In the genomic region with DNA sequence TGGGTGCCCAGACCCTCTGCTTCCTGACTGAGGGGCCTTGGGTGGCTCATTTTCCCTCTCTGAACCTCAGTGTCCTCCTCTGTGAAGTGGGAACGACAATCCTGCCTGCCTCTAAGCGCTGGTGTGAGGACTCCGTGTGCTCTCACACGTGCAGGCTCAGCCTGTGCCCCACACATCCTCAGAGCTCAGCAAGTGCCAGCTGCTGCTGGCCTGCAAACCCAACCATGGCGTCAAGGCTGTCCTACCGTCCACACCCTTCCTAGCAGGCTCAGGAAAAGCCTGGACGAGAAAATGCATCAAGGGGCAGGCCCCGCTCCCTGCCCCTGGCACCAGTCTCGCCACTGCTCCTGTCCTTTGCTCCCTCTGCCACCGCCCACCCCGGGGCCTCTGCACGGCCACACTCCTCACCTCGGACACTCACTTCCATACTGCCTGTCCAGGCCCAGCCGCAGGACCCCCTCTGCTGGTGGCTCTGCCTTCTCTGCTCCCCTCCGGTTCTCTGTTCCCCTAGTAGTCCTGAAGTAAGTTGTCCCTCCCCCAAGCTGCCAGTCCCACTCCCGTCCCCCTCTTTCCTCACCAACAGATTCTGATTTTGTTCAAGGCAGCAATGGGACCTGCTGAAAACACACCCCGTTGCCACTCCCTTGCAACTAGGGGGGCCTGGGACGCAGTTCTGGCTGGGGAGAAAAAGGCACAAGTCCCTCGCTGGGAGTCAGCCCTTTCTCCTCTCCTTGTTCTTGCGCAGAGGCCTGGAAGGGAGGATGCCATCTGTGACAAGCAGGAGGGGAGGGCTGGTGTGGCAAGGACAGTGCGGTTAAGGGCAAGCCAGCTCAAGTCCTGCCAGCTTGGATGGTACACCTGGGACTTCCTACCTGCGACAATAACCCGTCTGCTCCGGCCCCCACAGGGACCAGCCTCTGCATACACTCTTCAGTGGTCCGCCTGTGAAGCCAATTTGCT, we compare ENCODE assay signal across 13 cellular contexts.
DNase-seq lines count a peak whose midpoint lies in the region; ATAC-seq, FAIRE-seq and TF ChIP-seq lines count a peak whose summit lies in the region.
"Had no signal": no experiment of that assay in that cellular context is flagged by ENCODE, and none has a peak within 500 bp of the region (broad histone marks: within the 10 kb centered on the region; RNA-seq: fewer than 3 reads in every experiment).

No MANE protein-coding gene starts in this region.

- FAIRE-seq in GM12878 (lab: Jason Lieb, UNC), result no peak
- peak; percentile 21 for FAIRE-seq in HepG2 (lab: Jason Lieb, UNC)

- TF ChIP-seq EP300 in GM12878 (IDR thresholded peaks at IDR 0.05; ENCODE audit: borderline replicate concordance in 1 of 2, control insufficient read depth in 1 of 2, low read depth in 2 of 2, low read length in 2 of 2) (no peak), HepG2 (IDR thresholded peaks at IDR 0.05; ENCODE audit: low read depth in 2 of 2, low read length in 2 of 2) (no peak), HepG2 (CRISPR knock-in tag; IDR thresholded peaks at IDR 0.05; ENCODE audit: borderline replicate concordance) (no peak), suprapubic skin (IDR thresholded peaks at IDR 0.05) (no peak), transverse colon (IDR thresholded peaks at IDR 0.05; ENCODE audit: low read depth) (no peak)

- no TSS peak for BruUV-seq in GM12878 (replicated peaks; lab: Mats Ljungman, UMichigan)
- BruUV-seq in HepG2 (replicated peaks; lab: Mats Ljungman, UMichigan), result no TSS peak

- H3K9me3 ChIP-seq in GM12878 (replicated peaks; ENCODE audit: control insufficient read depth, insufficient read depth, low read length), result no peaks in the 10 kb centered on the region
- H3K9me3 ChIP-seq in HepG2 (ENCODE audit: low read length), result no peaks in the 10 kb centered on the region
- no peaks in the 10 kb centered on the region for H3K9me3 ChIP-seq in suprapubic skin
- no peaks in the 10 kb centered on the region for H3K9me3 ChIP-seq in transverse colon
- H3K9me3 ChIP-seq: colonic mucosa, tibial nerve had no signal

- TF ChIP-seq RAD21 in GM12878 (IDR thresholded peaks at IDR 0.05; ENCODE audit: insufficient read depth, low read depth, low read length) (no peak), HepG2 (CRISPR knock-in tag; IDR thresholded peaks at IDR 0.05) (peak; percentile 17; the same call in 1 of the 2 replicates)

- RAD21 ChIA-PET in GM12878 (lab: Charles Lee; ENCODE audit: unreplicated experiment), result no interaction called here

- TF ChIP-seq POLR2A in GM12878 (IDR thresholded peaks at IDR 0.05; ENCODE audit: low read depth, low read length), result peak; percentile 61
- TF ChIP-seq POLR2A in HepG2 (IDR thresholded peaks at IDR 0.05; ENCODE audit: insufficient read depth in 1 of 2, low read depth in 2 of 2, low read length in 2 of 2), result no peak
- no peak for TF ChIP-seq POLR2A in suprapubic skin (IDR thresholded peaks at IDR 0.05)
- no peak for TF ChIP-seq POLR2A in transverse colon (IDR thresholded peaks at IDR 0.05)

- POLR2A ChIA-PET in GM12878 (lab: Charles Lee) (interaction anchor here (0.6 kb wide), 1 partner anchor 378 kb away, joined by 3 read pairs; no protein-coding TSS in a partner anchor), HepG2 (lab: Yijun Ruan, JAX) (no interaction called here)

- no peaks in the 10 kb centered on the region for H3K9me3 Mint-ChIP-seq in activated naive CD4-positive, alpha-beta T cell treated with anti-CD3 and anti-CD28 coated beads, Interleukin-2, amount 10 ng/mL, durations not matched to agents 7 days and 5 days

- H3K4me2 ChIP-seq in GM12878 (ENCODE audit: control insufficient read depth, insufficient read depth) (no peak overlapping the region), HepG2 (ENCODE audit: low read depth, low read length) (no peak overlapping the region)

- 88% methylated on average over 25 of the region's 25 CpGs for WGBS in GM12878 (ENCODE audit: insufficient coverage, insufficient replicate concordance, low lambda C conversion rate, missing lambda C conversion rate)
- WGBS in HepG2 (ENCODE audit: low lambda C conversion rate), result 71% methylated on average over 18 of the region's 25 CpGs
- 65% methylated on average over 23 of the region's 25 CpGs for WGBS in suprapubic skin
- WGBS in transverse colon (ENCODE audit: low coverage in 1 of 2), 2 donors, result 81 to 84% methylated on average over 6 to 25 of the region's 25 CpGs

- no peaks in the 10 kb centered on the region for H3K27me3 Mint-ChIP-seq in activated naive CD4-positive, alpha-beta T cell treated with anti-CD3 and anti-CD28 coated beads, Interleukin-2, amount 10 ng/mL, durations not matched to agents 7 days and 5 days

- H3K79me2 ChIP-seq in GM12878 (ENCODE audit: control insufficient read depth, insufficient read depth, low read length), result no peaks in the 10 kb centered on the region
- no peaks in the 10 kb centered on the region for H3K79me2 ChIP-seq in HepG2 (ENCODE audit: insufficient read depth, low read length)

- H3K27ac ChIP-seq in GM12878 (ENCODE audit: control insufficient read depth, insufficient read depth) (no peak overlapping the region), HepG2 (ENCODE audit: extremely low read length, insufficient read depth, low read length) (no peak overlapping the region), suprapubic skin (peak overlapping the region; percentile 33), transverse colon (no peak overlapping the region), foreskin keratinocyte (no peak overlapping the region)
- H3K27ac ChIP-seq: colonic mucosa, tibial nerve had no signal

- SMC1A ChIA-PET in GM12878 (lab: Charles Lee; ENCODE audit: uncharacterized antibody, unreplicated experiment), result interaction anchor here (0.6 kb wide), 1 partner anchor 28 kb away, joined by 3 read pairs; no protein-coding TSS in a partner anchor

- H3K36me3 ChIP-seq in GM12878 (ENCODE audit: control insufficient read depth in 2 of 2, insufficient read depth in 2 of 2, low read length in 1 of 2) (peaks cover 7 to 8% of the 10 kb centered on the region in 2 experiments; a peak in 3 of 4 replicates), HepG2 (replicated peaks in 1 of 2; ENCODE audit: control insufficient read depth in 1 of 2, insufficient read depth in 2 of 2, low read length in 2 of 2) (peaks cover 4 to 28% of the 10 kb centered on the region in 2 experiments), suprapubic skin (peaks cover 39% of the 10 kb centered on the region), transverse colon (peaks cover 0 to 16% (median 0%) of the 10 kb centered on the region in 4 donors)
- H3K36me3 ChIP-seq: colonic mucosa had no signal

- H3K4me1 ChIP-seq in GM12878 (ENCODE audit: control insufficient read depth, insufficient read depth, low read length) (no peaks in the 10 kb centered on the region), HepG2 (ENCODE audit: insufficient read depth, low read length) (peaks cover 35% of the 10 kb centered on the region), suprapubic skin (peaks cover 26% of the 10 kb centered on the region), transverse colon (peaks cover 0 to 8% (median 2%) of the 10 kb centered on the region in 4 donors), foreskin keratinocyte (no peaks in the 10 kb centered on the region)
- H3K4me1 ChIP-seq: colonic mucosa had no signal

- H3K4me3 ChIP-seq in GM12878 (no peak overlapping the region), HepG2 (replicated peaks in 1 of 3; ENCODE audit: insufficient read depth in 1 of 3, low read depth in 2 of 3, low read length in 3 of 3) (no peak overlapping the region), suprapubic skin (no peak overlapping the region), transverse colon (no peak overlapping the region)
- H3K4me3 ChIP-seq: colonic mucosa, tibial nerve had no signal

- no peak for ATAC-seq in GM12878
- ATAC-seq in HepG2, result peak; percentile 57
- no peak for ATAC-seq in foreskin keratinocyte
- ATAC-seq: activated CD8-positive, alpha-beta T cell treated with anti-CD3 and anti-CD28 coated beads, Interleukin-2, amount 10 ng/mL, durations not matched to agents 7 days and 5 days had no signal

- H3K9ac ChIP-seq in GM12878 (ENCODE audit: control insufficient read depth, insufficient read depth, low read length) (no peak overlapping the region), HepG2 (ENCODE audit: insufficient read depth, low read depth, low read length) (no peak overlapping the region)

- peaks cover 3% of the 10 kb centered on the region for H3K36me3 Mint-ChIP-seq in activated naive CD4-positive, alpha-beta T cell treated with anti-CD3 and anti-CD28 coated beads, Interleukin-2, amount 10 ng/mL, durations not matched to agents 7 days and 5 days

- no peaks in the 10 kb centered on the region for H3K27me3 ChIP-seq in GM12878 (replicated peaks in 1 of 2; ENCODE audit: control insufficient read depth in 2 of 2, insufficient read depth in 2 of 2, low read length in 1 of 2)
- no peaks in the 10 kb centered on the region for H3K27me3 ChIP-seq in HepG2 (ENCODE audit: control insufficient read depth in 1 of 2, insufficient read depth in 2 of 2, low read length in 2 of 2)
- H3K27me3 ChIP-seq in suprapubic skin, result no peaks in the 10 kb centered on the region
- H3K27me3 ChIP-seq in transverse colon, result no peaks in the 10 kb centered on the region
- H3K27me3 ChIP-seq in foreskin keratinocyte, result no peaks in the 10 kb centered on the region
- H3K27me3 ChIP-seq: colonic mucosa, tibial nerve had no signal

- intact Hi-C loops in GM12878 (cut with micrococcal nuclease; ENCODE audit: unreplicated experiment) (no loop called here), HepG2 (cut with micrococcal nuclease; ENCODE audit: unreplicated experiment) (no loop called here), transverse colon (cut with DNase I; ENCODE audit: low total_unique reads) (no loop called here)

- H3K4me1 Mint-ChIP-seq in activated naive CD4-positive, alpha-beta T cell treated with anti-CD3 and anti-CD28 coated beads, Interleukin-2, amount 10 ng/mL, durations not matched to agents 7 days and 5 days, result no peaks in the 10 kb centered on the region

- no peak overlapping the region for H3K4me3 Mint-ChIP-seq in activated naive CD4-positive, alpha-beta T cell treated with anti-CD3 and anti-CD28 coated beads, Interleukin-2, amount 10 ng/mL, durations not matched to agents 7 days and 5 days
- H3K4me3 Mint-ChIP-seq: activated CD8-positive, alpha-beta T cell treated with anti-CD3 and anti-CD28 coated beads, Interleukin-2, amount 10 ng/mL, durations not matched to agents 7 days and 5 days had no signal

- H2AFZ ChIP-seq in GM12878 (ENCODE audit: control insufficient read depth, low read depth, low read length) (no peak overlapping the region), HepG2 (ENCODE audit: low read length) (no peak overlapping the region)

- in situ Hi-C loops in GM12878 (cut with MboI), result no loop called here
- in situ Hi-C loops in HepG2 (cut with HindIII; ENCODE audit: extremely low pct_ligation_motif_present, low pct_unique_long_range_greater_than_20kb), result no loop called here
- in situ Hi-C loops in transverse colon (cut with MboI; ENCODE audit: low pct_ligation_motif_present in 1 of 4, low pct_unique_long_range_greater_than_20kb in 1 of 4, low sequenced_read_pairs in 3 of 4), result no loop called here

- H4K20me1 ChIP-seq in GM12878 (ENCODE audit: control insufficient read depth, insufficient read depth), result no peaks in the 10 kb centered on the region
- H4K20me1 ChIP-seq in HepG2 (ENCODE audit: insufficient read depth, low read length), result no peaks in the 10 kb centered on the region

- no peak overlapping the region for H3K27ac Mint-ChIP-seq in activated naive CD4-positive, alpha-beta T cell treated with anti-CD3 and anti-CD28 coated beads, Interleukin-2, amount 10 ng/mL, durations not matched to agents 7 days and 5 days
- H3K27ac Mint-ChIP-seq: activated CD8-positive, alpha-beta T cell treated with anti-CD3 and anti-CD28 coated beads, Interleukin-2, amount 10 ng/mL, durations not matched to agents 7 days and 5 days had no signal

- peak; percentile 18 for DNase-seq in activated naive CD4-positive, alpha-beta T cell treated with anti-CD3 and anti-CD28 coated beads, Interleukin-2, amount 10 ng/mL, durations not matched to agents 7 days and 5 days
- no peak for DNase-seq in activated naive CD4-positive, alpha-beta T cell treated with Interleukin-2 at 50 U/mL for 16 hours
- DNase-seq in GM12878 (ENCODE audit: low read depth, low spot score) (no peak), HepG2 (ENCODE audit: low spot score) (peak; percentile 31), suprapubic skin (ENCODE audit: low spot score in 2 of 2) (no peak), transverse colon (no peak), DMS153 (lab: John Stamatoyannopoulos, UW) (no peak), foreskin keratinocyte (no peak)
- DNase-seq: activated CD8-positive, alpha-beta T cell treated with anti-CD3 and anti-CD28 coated beads, Interleukin-2, amount 10 ng/mL, durations not matched to agents 7 days and 5 days; activated naive CD4-positive, alpha-beta T cell treated with anti-CD3 and anti-CD28 coated beads, Interleukin-2, amount 50 U/mL, for 16 hours; colonic mucosa; NCI-H524 had no signal

- TF ChIP-seq CTCF in GM12878 (IDR thresholded peaks at IDR 0.05 in 2 of 3, conservative IDR thresholded peaks at IDR 0.05 in 1 of 3; ENCODE audit: control insufficient read depth in 2 of 3, extremely low read depth in 1 of 3, insufficient read depth in 1 of 3, low read depth in 3 of 3, low read length in 3 of 3) (0 out of 6 replicates have a peak, but pooled peaks of 1 of the 3 experiments have one; percentile 2), HepG2 (CRISPR knock-in tag; IDR thresholded peaks at IDR 0.05) (peak; percentile 58), suprapubic skin (IDR thresholded peaks at IDR 0.05) (no peak), transverse colon (IDR thresholded peaks at IDR 0.05) (no peak), foreskin keratinocyte (conservative IDR thresholded peaks at IDR 0.05) (no peak)

- CTCF ChIA-PET in activated naive CD4-positive, alpha-beta T cell treated with anti-CD3 and anti-CD28 coated beads, Interleukin-2, amount 10 ng/mL, durations not matched to agents 7 days and 5 days (lab: Charles Lee), result interaction anchor here (0.5 kb wide), 1 partner anchor 255 kb away, joined by 3 read pairs; no protein-coding TSS in a partner anchor
- CTCF ChIA-PET in GM12878 (lab: Yijun Ruan, JAX), result no interaction called here
- CTCF ChIA-PET in HepG2 (lab: Yijun Ruan, JAX; ENCODE audit: low intra/inter-chr PET ratio, low total read pairs), result interaction anchor here (1.3 kb wide), 1 partner anchor 15 kb away, joined by 3 read pairs; no protein-coding TSS in a partner anchor

Comparison
In these comparisons a context has a peak if more than half of its experiments do, and no peak if none do; other contexts are left out.
1. DNase-seq: peak in activated naive CD4-positive, alpha-beta T cell treated with anti-CD3 and anti-CD28 coated beads, Interleukin-2, amount 10 ng/mL, durations not matched to agents 7 days and 5 days (single experiment) and HepG2 (single experiment); none in activated naive CD4-positive, alpha-beta T cell treated with Interleukin-2 at 50 U/mL for 16 hours (single experiment), GM12878 (single experiment), suprapubic skin (0 of 2), transverse colon (single experiment), DMS153 (single experiment) and foreskin keratinocyte (0 of 2).